Comparison of ENCODE assay signal across 11 cellular contexts in genomic region chr15:39828374-39828931, GRCh38. TPM values are rescaled to one million over a fixed set of nuclear protein-coding genes. Genes with fewer than 3 reads are reported as not detected.
A peak's percentile ranks its signal among the peaks of the same experiment; 100 is the strongest.
DNase-seq lines count a peak whose midpoint lies in the region; ATAC-seq, FAIRE-seq and TF ChIP-seq lines count a peak whose summit lies in the region.
"Had no signal": no experiment of that assay in that cellular context is flagged by ENCODE, and none has a peak within 500 bp of the region (broad histone marks: within the 10 kb centered on the region; RNA-seq: fewer than 3 reads in every experiment).

No MANE protein-coding gene starts in this region.

- DNase-seq in Ammon's horn (ENCODE audit: low spot score) (peak; percentile 34), M059J (ENCODE audit: low read depth) (peak; percentile 62), adrenal gland (peak in 4 of 7 donors; percentile 14 to 22 (median 18)), left kidney (ENCODE audit: low read depth, low spot score) (peak; percentile 39), NCI-H2081 treated with DMSO at 0.1 percent for 48 hours (lab: John Stamatoyannopoulos, UW) (no peak), frontal cortex (ENCODE audit: low spot score in 2 of 2) (no peak)
- no peak for DNase-seq in stimulated activated effector memory CD8-positive, alpha-beta T cell treated with anti-CD3 and anti-CD28 coated beads, Interleukin-12 subunit alpha, Interleukin-12 subunit beta, amount 100 ng/mL, for 72 hours (ENCODE audit: low spot score in 2 of 2)
- DNase-seq: CD4-positive, CD25-positive, alpha-beta regulatory T cell had no signal

- no peaks in the 10 kb centered on the region for H3K27me3 ChIP-seq in adrenal gland

- H3K36me3 Mint-ChIP-seq in stimulated activated effector memory CD8-positive, alpha-beta T cell treated with anti-CD3 and anti-CD28 coated beads, Interleukin-12 subunit alpha, Interleukin-12 subunit beta, amount 100 ng/mL, for 72 hours: no peaks in the 10 kb centered on the region
- H3K36me3 Mint-ChIP-seq: CD4-positive, CD25-positive, alpha-beta regulatory T cell had no signal

- no peaks in the 10 kb centered on the region for H3K4me1 Mint-ChIP-seq in stimulated activated effector memory CD8-positive, alpha-beta T cell treated with anti-CD3 and anti-CD28 coated beads, Interleukin-12 subunit alpha, Interleukin-12 subunit beta, amount 100 ng/mL, for 72 hours

- intact Hi-C loops in adrenal gland (cut with DNase I): no loop called here

- H3K27ac Mint-ChIP-seq in stimulated activated effector memory CD8-positive, alpha-beta T cell treated with anti-CD3 and anti-CD28 coated beads, Interleukin-12 subunit alpha, Interleukin-12 subunit beta, amount 100 ng/mL, for 72 hours: no peak overlapping the region
- H3K27ac Mint-ChIP-seq: CD4-positive, CD25-positive, alpha-beta regulatory T cell; dendritic cell treated with granulocyte-macrophage colony-stimulating factor and Interleukin-4, amounts not matched to agents 40 ng/mL and 50 ng/mL, for 4 days had no signal

- 53 to 71% (median 58%) methylated on average over 6 of the region's 6 CpGs for WGBS in adrenal gland, 4 donors

- H3K4me1 ChIP-seq in adrenal gland (replicated peaks in 1 of 2): no peaks in the 10 kb centered on the region

- no peak for ATAC-seq in stimulated activated effector memory CD8-positive, alpha-beta T cell treated with anti-CD3 and anti-CD28 coated beads, Interleukin-12 subunit alpha, Interleukin-12 subunit beta, amount 100 ng/mL, for 72 hours
- ATAC-seq in HG02642 (IDR thresholded peaks at IDR 0.05; ENCODE audit: poor library complexity, unreplicated experiment): no peak

- H3K4me3 Mint-ChIP-seq in stimulated activated effector memory CD8-positive, alpha-beta T cell treated with anti-CD3 and anti-CD28 coated beads, Interleukin-12 subunit alpha, Interleukin-12 subunit beta, amount 100 ng/mL, for 72 hours: no peak overlapping the region
- H3K4me3 Mint-ChIP-seq: CD4-positive, CD25-positive, alpha-beta regulatory T cell; dendritic cell treated with granulocyte-macrophage colony-stimulating factor and Interleukin-4, amounts not matched to agents 40 ng/mL and 50 ng/mL, for 4 days had no signal

- no peaks in the 10 kb centered on the region for H3K9me3 ChIP-seq in adrenal gland (replicated peaks in 1 of 3)

- H3K9me3 Mint-ChIP-seq in stimulated activated effector memory CD8-positive, alpha-beta T cell treated with anti-CD3 and anti-CD28 coated beads, Interleukin-12 subunit alpha, Interleukin-12 subunit beta, amount 100 ng/mL, for 72 hours: no peaks in the 10 kb centered on the region
- H3K9me3 Mint-ChIP-seq: dendritic cell treated with granulocyte-macrophage colony-stimulating factor and Interleukin-4, amounts not matched to agents 40 ng/mL and 50 ng/mL, for 4 days had no signal

- H3K36me3 ChIP-seq in adrenal gland (replicated peaks in 1 of 2): no peaks in the 10 kb centered on the region

- no peak overlapping the region for H3K27ac ChIP-seq in adrenal gland

- H3K4me3 ChIP-seq in adrenal gland: no peak overlapping the region

- no peak for TF ChIP-seq POLR2A in adrenal gland (IDR thresholded peaks at IDR 0.05)

- TF ChIP-seq CTCF in adrenal gland (IDR thresholded peaks at IDR 0.05): no peak

- FAIRE-seq in frontal cortex (lab: Jason Lieb, UNC): no peak
- FAIRE-seq: islet of Langerhans had no signal

RNA-seq across cellular contexts. Expression of gene FSIP1, which starts 45.8 kb away (rescaled TPM):
- total RNA-seq in M059J (2014; rRNA removed; shearing (Covaris generic)): 0.64 and 0.76 TPM in 2 replicates
- total RNA-seq in adrenal gland (under 1 TPM in 6 of 8 donors, not detected in 2; 0.11 to 0.60 (median 0.18) TPM), frontal cortex (17.5 TPM)
- under 1 TPM; 0.20 to 0.56 (median 0.51) TPM for polyA plus RNA-seq in adrenal gland

Comparison
In these comparisons a context has a peak if more than half of its experiments do, and no peak if none do; other contexts are left out.
1. DNase-seq: peak in Ammon's horn (single experiment), M059J (single experiment), adrenal gland (4 of 7) and left kidney (single experiment); none in NCI-H2081 treated with DMSO at 0.1 percent for 48 hours (single experiment), stimulated activated effector memory CD8-positive, alpha-beta T cell treated with anti-CD3 and anti-CD28 coated beads, Interleukin-12 subunit alpha, Interleukin-12 subunit beta, amount 100 ng/mL, for 72 hours (0 of 2) and frontal cortex (0 of 2).
2. RNA of gene FSIP1, which starts 45.8 kb away (total RNA-seq): 17.5 TPM in frontal cortex (single experiment); 0.64 to 0.76 TPM in M059J and 0.11 to 0.60 TPM in adrenal gland; every median in the first group is over 10 times any median in the second.